ENCODE assay signal across 28 cellular contexts in the genomic region with DNA sequence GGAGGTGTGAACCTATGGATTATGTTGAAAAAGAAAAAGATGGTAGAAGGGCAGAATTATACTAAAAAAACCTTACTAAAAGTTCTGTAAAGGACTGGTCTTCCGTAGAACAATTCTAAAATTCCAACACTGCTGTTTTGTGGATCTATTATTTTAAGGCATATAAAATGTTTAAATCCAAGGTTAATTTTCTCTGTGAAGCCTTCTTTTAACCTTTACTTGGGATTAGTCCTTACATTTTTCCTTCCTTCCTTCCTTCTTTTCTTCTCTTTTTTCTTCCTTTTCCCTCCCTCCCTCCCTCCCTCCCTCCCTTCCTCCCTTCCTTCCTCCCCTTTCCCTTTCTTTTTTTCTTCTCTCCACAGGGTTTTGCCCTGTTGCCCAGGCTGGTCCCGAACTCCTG. TPM values are rescaled to one million over a fixed set of nuclear protein-coding genes. Genes with fewer than 3 reads are reported as not detected.
DNase-seq lines count a peak whose midpoint lies in the region; ATAC-seq, FAIRE-seq and TF ChIP-seq lines count a peak whose summit lies in the region.
"Had no signal": no experiment of that assay in that cellular context is flagged by ENCODE, and none has a peak within 500 bp of the region (broad histone marks: within the 10 kb centered on the region; RNA-seq: fewer than 3 reads in every experiment).

No MANE protein-coding gene starts in this region.

- H3K9me3 ChIP-seq in HepG2 (ENCODE audit: low read length): no peaks in the 10 kb centered on the region
- H3K9me3 ChIP-seq in right lobe of liver: no peaks in the 10 kb centered on the region
- no peaks in the 10 kb centered on the region for H3K9me3 ChIP-seq in ascending aorta
- H3K9me3 ChIP-seq: A549, BE2C, BLaER1 had no signal

- TF ChIP-seq RAD21 in HepG2 (CRISPR knock-in tag; IDR thresholded peaks at IDR 0.05): no peak

- no peak overlapping the region for H3K4me2 ChIP-seq in HepG2 (ENCODE audit: low read depth, low read length)
- H3K4me2 ChIP-seq: A549, BLaER1 had no signal

- POLR2A ChIA-PET in HepG2 (lab: Yijun Ruan, JAX): no interaction called here

- WGBS in HepG2 (ENCODE audit: low lambda C conversion rate): 4% methylated on average over 2 of the region's 2 CpGs
- WGBS in right lobe of liver (ENCODE audit: insufficient coverage, low coverage, low lambda C conversion rate, missing lambda C conversion rate): 55% methylated on average over 2 of the region's 2 CpGs

- H3K4me1 ChIP-seq in HepG2 (ENCODE audit: insufficient read depth, low read length) (no peaks in the 10 kb centered on the region), right lobe of liver (no peaks in the 10 kb centered on the region), ascending aorta (peaks cover 0 to 8% of the 10 kb centered on the region in 2 donors)
- H3K4me1 ChIP-seq: A549, BE2C had no signal

- BruUV-seq in HepG2 (replicated peaks; lab: Mats Ljungman, UMichigan): no TSS peak

- no peaks in the 10 kb centered on the region for H3K36me3 Mint-ChIP-seq in activated T-cell treated with anti-CD3 and anti-CD28 coated beads, Interleukin-2, amount 50 U/mL, for 72 hours (ENCODE audit: insufficient read depth in 2 of 2)
- H3K36me3 Mint-ChIP-seq: CD14-positive monocyte; CD4-positive, alpha-beta memory T cell; CD4-positive, CD25-positive, alpha-beta regulatory T cell had no signal

- H3K9me3 Mint-ChIP-seq in activated T-cell treated with anti-CD3 and anti-CD28 coated beads, Interleukin-2, amount 50 U/mL, for 72 hours: no peaks in the 10 kb centered on the region
- H3K9me3 Mint-ChIP-seq: CD14-positive monocyte; CD4-positive, CD25-positive, alpha-beta regulatory T cell; CD8-positive, alpha-beta memory T cell had no signal

- peaks cover 14% of the 10 kb centered on the region for H3K27me3 Mint-ChIP-seq in activated T-cell treated with anti-CD3 and anti-CD28 coated beads, Interleukin-2, amount 50 U/mL, for 72 hours (ENCODE audit: low read depth)

- no peak overlapping the region for H3K9ac ChIP-seq in HepG2 (ENCODE audit: insufficient read depth, low read depth, low read length)
- H3K9ac ChIP-seq: BLaER1 had no signal

- H3K27me3 ChIP-seq in HepG2 (ENCODE audit: control insufficient read depth in 1 of 2, insufficient read depth in 2 of 2, low read length in 2 of 2): peaks cover 0 to 4% of the 10 kb centered on the region in 2 experiments; a peak in 1 of 5 replicates
- no peaks in the 10 kb centered on the region for H3K27me3 ChIP-seq in right lobe of liver
- no peaks in the 10 kb centered on the region for H3K27me3 ChIP-seq in ascending aorta
- H3K27me3 ChIP-seq: BLaER1 had no signal

- no peak for TF ChIP-seq EP300 in HepG2 (IDR thresholded peaks at IDR 0.05; ENCODE audit: low read depth in 2 of 2, low read length in 2 of 2)
- TF ChIP-seq EP300 in HepG2 (CRISPR knock-in tag; IDR thresholded peaks at IDR 0.05; ENCODE audit: borderline replicate concordance): no peak

- DNase-seq in HepG2 (ENCODE audit: low spot score) (no peak), right lobe of liver (no peak), ascending aorta (ENCODE audit: low spot score in 2 of 2) (no peak)
- DNase-seq in activated T-cell treated with anti-CD3 and anti-CD28 coated beads, Interleukin-2, amount 50 U/mL, for 72 hours: no peak
- DNase-seq: BE2C; C1 segment of cervical spinal cord; CD4-positive, alpha-beta memory T cell; CD4-positive, CD25-positive, alpha-beta regulatory T cell; CD8-positive, alpha-beta memory T cell; COR-L47; DMS 273 treated with DMSO at 0.1 percent for 48 hours; DMS153; DMS53; DMS79; DND-41; EL; GDM1 had no signal

- H3K36me3 ChIP-seq in HepG2 (replicated peaks in 1 of 2; ENCODE audit: control insufficient read depth in 1 of 2, insufficient read depth in 2 of 2, low read length in 2 of 2) (no peaks in the 10 kb centered on the region), right lobe of liver (no peaks in the 10 kb centered on the region), ascending aorta (no peaks in the 10 kb centered on the region)
- H3K36me3 ChIP-seq: BE2C, BLaER1 had no signal

- no peaks in the 10 kb centered on the region for H3K79me2 ChIP-seq in HepG2 (ENCODE audit: insufficient read depth, low read length)

- TF ChIP-seq POLR2A in HepG2 (IDR thresholded peaks at IDR 0.05; ENCODE audit: insufficient read depth in 1 of 2, low read depth in 2 of 2, low read length in 2 of 2) (no peak), right lobe of liver (IDR thresholded peaks at IDR 0.05) (no peak)

- ATAC-seq in HepG2 (no peak), right lobe of liver (no peak), HG02623 (IDR thresholded peaks at IDR 0.05; ENCODE audit: unreplicated experiment) (no peak)
- ATAC-seq in activated T-cell treated with anti-CD3 and anti-CD28 coated beads, Interleukin-2, amount 50 U/mL, for 72 hours (replicated peaks in 1 of 2): no peak
- ATAC-seq: A549, GM12878 had no signal

- no peaks in the 10 kb centered on the region for H3K4me1 Mint-ChIP-seq in activated T-cell treated with anti-CD3 and anti-CD28 coated beads, Interleukin-2, amount 50 U/mL, for 72 hours (ENCODE audit: low read depth)
- H3K4me1 Mint-ChIP-seq: CD4-positive, alpha-beta memory T cell; CD4-positive, CD25-positive, alpha-beta regulatory T cell had no signal

- H3K27ac Mint-ChIP-seq in activated T-cell treated with anti-CD3 and anti-CD28 coated beads, Interleukin-2, amount 50 U/mL, for 72 hours: no peak overlapping the region
- H3K27ac Mint-ChIP-seq: CD14-positive monocyte; CD4-positive, alpha-beta memory T cell; CD4-positive, CD25-positive, alpha-beta regulatory T cell; CD8-positive, alpha-beta memory T cell had no signal

- no peak overlapping the region for H3K4me3 ChIP-seq in HepG2 (replicated peaks in 1 of 3; ENCODE audit: insufficient read depth in 1 of 3, low read depth in 2 of 3, low read length in 3 of 3)
- H3K4me3 ChIP-seq in right lobe of liver: no peak overlapping the region
- H3K4me3 ChIP-seq in ascending aorta: no peak overlapping the region
- H3K4me3 ChIP-seq: A549, BLaER1, GM12878 had no signal

- no peak overlapping the region for H2AFZ ChIP-seq in HepG2 (ENCODE audit: low read length)

- intact Hi-C loops in HepG2 (cut with micrococcal nuclease; ENCODE audit: unreplicated experiment) (no loop called here), right lobe of liver (cut with DNase I) (no loop called here), ascending aorta (cut with DNase I) (no loop called here)

- H3K4me3 Mint-ChIP-seq in activated T-cell treated with anti-CD3 and anti-CD28 coated beads, Interleukin-2, amount 50 U/mL, for 72 hours: no peak overlapping the region
- H3K4me3 Mint-ChIP-seq: CD14-positive monocyte; CD4-positive, alpha-beta memory T cell; CD8-positive, alpha-beta memory T cell had no signal

- CTCF ChIA-PET in HepG2 (lab: Yijun Ruan, JAX; ENCODE audit: low intra/inter-chr PET ratio, low total read pairs): no interaction called here

- TF ChIP-seq CTCF in HepG2 (CRISPR knock-in tag; IDR thresholded peaks at IDR 0.05) (no peak), right lobe of liver (IDR thresholded peaks at IDR 0.05) (no peak), ascending aorta (IDR thresholded peaks at IDR 0.05) (no peak)

- no peak for FAIRE-seq in HepG2 (lab: Jason Lieb, UNC)
- FAIRE-seq: A549, GM12878, GM12892, GM18507 had no signal

- H3K27ac ChIP-seq in HepG2 (ENCODE audit: extremely low read length, insufficient read depth, low read length) (no peak overlapping the region), right lobe of liver (no peak overlapping the region), ascending aorta (peak overlapping the region; percentile 12 to 19)
- H3K27ac ChIP-seq: 22Rv1, A549, BLaER1 had no signal

- H4K20me1 ChIP-seq in HepG2 (ENCODE audit: insufficient read depth, low read length): no peaks in the 10 kb centered on the region
- H4K20me1 ChIP-seq: BLaER1 had no signal

- in situ Hi-C loops in HepG2 (cut with HindIII; ENCODE audit: extremely low pct_ligation_motif_present, low pct_unique_long_range_greater_than_20kb): no loop called here

RNA-seq across cellular contexts. Expression of a gene that starts 4.9 kb away (rescaled TPM):
- total RNA-seq in HepG2 (2016; rRNA removed; fragmentation: Illumina TruSeq; extraction: Trizol) (not detected in 2 replicates), right lobe of liver (under 1 TPM in 1 of 6 experiments, not detected in 5; 0.51 TPM), ascending aorta (not detected)
- total RNA-seq in HepG2 (2016; cell fraction: cytosol; rRNA removed; fragmentation: Illumina TruSeq; extraction: Trizol; ENCODE audit: low read depth): not detected in 2 replicates
- not detected in 2 replicates for total RNA-seq in HepG2 (2016; cell fraction: insoluble cytoplasmic fraction; rRNA removed; fragmentation: Illumina TruSeq; extraction: Trizol)
- total RNA-seq in HepG2 (2016; cell fraction: membrane; rRNA removed; fragmentation: Illumina TruSeq; extraction: Trizol): not detected in 2 replicates
- total RNA-seq in HepG2 (2016; cell fraction: nucleus; rRNA removed; fragmentation: Illumina TruSeq; extraction: Trizol): not detected in 2 replicates
- polyA plus RNA-seq in HepG2 (2011; rRNA removed): not detected in 2 replicates
- polyA plus RNA-seq in HepG2 (2011; cell fraction: cytosol; rRNA removed): not detected in 2 replicates
- not detected in 2 replicates for polyA plus RNA-seq in HepG2 (2011; cell fraction: nucleus; rRNA removed)
- not detected in 2 replicates for polyA plus RNA-seq in HepG2 (2012)
- not detected in 2 replicates for polyA plus RNA-seq in HepG2 (2016; cell fraction: cytosol; fragmentation: Illumina TruSeq; extraction: Trizol; ENCODE audit: low read depth)
- not detected in 2 replicates for polyA plus RNA-seq in HepG2 (2016; cell fraction: insoluble cytoplasmic fraction; fragmentation: Illumina TruSeq; extraction: Trizol; ENCODE audit: low read depth)
- not detected in 2 replicates for polyA plus RNA-seq in HepG2 (2016; cell fraction: membrane; fragmentation: Illumina TruSeq; extraction: Trizol; ENCODE audit: low read depth)
- polyA plus RNA-seq in HepG2 (2016; cell fraction: nucleus; fragmentation: Illumina TruSeq; extraction: Trizol; ENCODE audit: insufficient read depth, low read depth): not detected in 2 replicates
- polyA minus RNA-seq in HepG2 (2011; rRNA and poly(A)+ RNA removed; ENCODE audit: low replicate concordance): 0.21 TPM in 1 of 2 replicates, not detected in the other
- not detected in 2 replicates for polyA minus RNA-seq in HepG2 (2011; cell fraction: cytosol; rRNA and poly(A)+ RNA removed)
- polyA minus RNA-seq in HepG2 (2011; cell fraction: nucleus; rRNA and poly(A)+ RNA removed): not detected in 2 replicates
- 10 to 100 TPM in 1 of 2 donors, 1 to 10 TPM in 1; 8.5 to 12.4 TPM for total RNA-seq in activated T-cell treated with anti-CD3 and anti-CD28 coated beads, Interleukin-2, amount 50 U/mL, for 72 hours
- total RNA-seq: A172, Daoy, G401 had no signal
- polyA plus RNA-seq: A549 had no signal

RNA-seq across cellular contexts. Expression of a gene that starts 19.3 kb away (rescaled TPM):
- total RNA-seq in HepG2 (2016; rRNA removed; fragmentation: Illumina TruSeq; extraction: Trizol) (not detected in 2 replicates), right lobe of liver (10 to 100 TPM in 1 of 6 experiments, 1 to 10 TPM in 5; 6.3 to 17.5 (median 7.8) TPM), ascending aorta (5.4 TPM)
- not detected in 2 replicates for total RNA-seq in HepG2 (2016; cell fraction: cytosol; rRNA removed; fragmentation: Illumina TruSeq; extraction: Trizol; ENCODE audit: low read depth)
- total RNA-seq in HepG2 (2016; cell fraction: insoluble cytoplasmic fraction; rRNA removed; fragmentation: Illumina TruSeq; extraction: Trizol): not detected in 2 replicates
- not detected in 2 replicates for total RNA-seq in HepG2 (2016; cell fraction: membrane; rRNA removed; fragmentation: Illumina TruSeq; extraction: Trizol)
- not detected in 2 replicates for total RNA-seq in HepG2 (2016; cell fraction: nucleus; rRNA removed; fragmentation: Illumina TruSeq; extraction: Trizol)
- not detected in 2 replicates for polyA plus RNA-seq in HepG2 (2011; rRNA removed)
- 0.01 and 0.08 TPM in 2 replicates for polyA plus RNA-seq in HepG2 (2011; cell fraction: cytosol; rRNA removed)
- 0.11 and 0.14 TPM in 2 replicates for polyA plus RNA-seq in HepG2 (2011; cell fraction: nucleus; rRNA removed)
- not detected in 2 replicates for polyA plus RNA-seq in HepG2 (2012)
- not detected in 2 replicates for polyA plus RNA-seq in HepG2 (2016; cell fraction: cytosol; fragmentation: Illumina TruSeq; extraction: Trizol; ENCODE audit: low read depth)
- polyA plus RNA-seq in HepG2 (2016; cell fraction: insoluble cytoplasmic fraction; fragmentation: Illumina TruSeq; extraction: Trizol; ENCODE audit: low read depth): not detected in 2 replicates
- not detected in 2 replicates for polyA plus RNA-seq in HepG2 (2016; cell fraction: membrane; fragmentation: Illumina TruSeq; extraction: Trizol; ENCODE audit: low read depth)
- polyA plus RNA-seq in HepG2 (2016; cell fraction: nucleus; fragmentation: Illumina TruSeq; extraction: Trizol; ENCODE audit: insufficient read depth, low read depth): not detected in 2 replicates
- polyA minus RNA-seq in HepG2 (2011; rRNA and poly(A)+ RNA removed; ENCODE audit: low replicate concordance): 0.08 and 0.26 TPM in 2 replicates
- polyA minus RNA-seq in HepG2 (2011; cell fraction: cytosol; rRNA and poly(A)+ RNA removed): not detected in 2 replicates
- polyA minus RNA-seq in HepG2 (2011; cell fraction: nucleus; rRNA and poly(A)+ RNA removed): not detected in 2 replicates
- total RNA-seq in activated T-cell treated with anti-CD3 and anti-CD28 coated beads, Interleukin-2, amount 50 U/mL, for 72 hours: 100 to 1,000 TPM; 124 to 148 TPM
- total RNA-seq: A172, G401 had no signal

RNA-seq across cellular contexts. Expression of a gene that starts 59.2 kb away (rescaled TPM):
- total RNA-seq in HepG2 (2016; rRNA removed; fragmentation: Illumina TruSeq; extraction: Trizol) (0.20 and 0.28 TPM in 2 replicates), right lobe of liver (10 to 100 TPM; 31.2 to 75.6 (median 35.5) TPM), ascending aorta (973 TPM)
- not detected in 2 replicates for total RNA-seq in HepG2 (2016; cell fraction: cytosol; rRNA removed; fragmentation: Illumina TruSeq; extraction: Trizol; ENCODE audit: low read depth)
- total RNA-seq in HepG2 (2016; cell fraction: insoluble cytoplasmic fraction; rRNA removed; fragmentation: Illumina TruSeq; extraction: Trizol): 0.17 TPM in 1 of 2 replicates, not detected in the other
- 0.34 TPM in 1 of 2 replicates, not detected in the other for total RNA-seq in HepG2 (2016; cell fraction: membrane; rRNA removed; fragmentation: Illumina TruSeq; extraction: Trizol)
- total RNA-seq in HepG2 (2016; cell fraction: nucleus; rRNA removed; fragmentation: Illumina TruSeq; extraction: Trizol): 0.28 and 0.78 TPM in 2 replicates
- 0.40 and 0.52 TPM in 2 replicates for polyA plus RNA-seq in HepG2 (2011; rRNA removed)
- 0.18 and 0.23 TPM in 2 replicates for polyA plus RNA-seq in HepG2 (2011; cell fraction: cytosol; rRNA removed)
- 0.45 and 0.80 TPM in 2 replicates for polyA plus RNA-seq in HepG2 (2011; cell fraction: nucleus; rRNA removed)
- polyA plus RNA-seq in HepG2 (2012): 0.12 TPM in 1 of 2 replicates, not detected in the other
- polyA plus RNA-seq in HepG2 (2016; cell fraction: cytosol; fragmentation: Illumina TruSeq; extraction: Trizol; ENCODE audit: low read depth): not detected in 2 replicates
- polyA plus RNA-seq in HepG2 (2016; cell fraction: insoluble cytoplasmic fraction; fragmentation: Illumina TruSeq; extraction: Trizol; ENCODE audit: low read depth): 0.04 and 0.12 TPM in 2 replicates
- not detected in 2 replicates for polyA plus RNA-seq in HepG2 (2016; cell fraction: membrane; fragmentation: Illumina TruSeq; extraction: Trizol; ENCODE audit: low read depth)
- 0.46 and 0.53 TPM in 2 replicates for polyA plus RNA-seq in HepG2 (2016; cell fraction: nucleus; fragmentation: Illumina TruSeq; extraction: Trizol; ENCODE audit: insufficient read depth, low read depth)
- polyA minus RNA-seq in HepG2 (2011; rRNA and poly(A)+ RNA removed; ENCODE audit: low replicate concordance): 0.34 and 75.5 TPM in 2 replicates
- 0.53 and 0.99 TPM in 2 replicates for polyA minus RNA-seq in HepG2 (2011; cell fraction: cytosol; rRNA and poly(A)+ RNA removed)
- polyA minus RNA-seq in HepG2 (2011; cell fraction: nucleus; rRNA and poly(A)+ RNA removed): 0.52 and 1.2 TPM in 2 replicates
- total RNA-seq in activated T-cell treated with anti-CD3 and anti-CD28 coated beads, Interleukin-2, amount 50 U/mL, for 72 hours: 10 to 100 TPM; 20.6 to 27.4 TPM

Comparison
In these comparisons a context has a peak if more than half of its experiments do, and no peak if none do; other contexts are left out.
1. RNA of a gene that starts 59.2 kb away (total RNA-seq): 973 TPM in ascending aorta (single experiment), 31.2 to 75.6 TPM in right lobe of liver and 20.6 to 27.4 TPM in activated T-cell treated with anti-CD3 and anti-CD28 coated beads, Interleukin-2, amount 50 U/mL, for 72 hours; 0.17 to 0.78 TPM in HepG2; every median in the first group is over 10 times any median in the second.
2. H3K27ac ChIP-seq: peak in ascending aorta (2 of 2); none in HepG2 (single experiment) and right lobe of liver (0 of 3).
3. RNA of a gene that starts 19.3 kb away (total RNA-seq): 124 to 148 TPM in activated T-cell treated with anti-CD3 and anti-CD28 coated beads, Interleukin-2, amount 50 U/mL, for 72 hours; 6.3 to 17.5 TPM in right lobe of liver, 5.4 TPM in ascending aorta (single experiment) and not detected in HepG2; every median in the first group is over 4 times any median in the second.